Comparison of ENCODE assay signal across 30 cellular contexts in the genomic region with DNA sequence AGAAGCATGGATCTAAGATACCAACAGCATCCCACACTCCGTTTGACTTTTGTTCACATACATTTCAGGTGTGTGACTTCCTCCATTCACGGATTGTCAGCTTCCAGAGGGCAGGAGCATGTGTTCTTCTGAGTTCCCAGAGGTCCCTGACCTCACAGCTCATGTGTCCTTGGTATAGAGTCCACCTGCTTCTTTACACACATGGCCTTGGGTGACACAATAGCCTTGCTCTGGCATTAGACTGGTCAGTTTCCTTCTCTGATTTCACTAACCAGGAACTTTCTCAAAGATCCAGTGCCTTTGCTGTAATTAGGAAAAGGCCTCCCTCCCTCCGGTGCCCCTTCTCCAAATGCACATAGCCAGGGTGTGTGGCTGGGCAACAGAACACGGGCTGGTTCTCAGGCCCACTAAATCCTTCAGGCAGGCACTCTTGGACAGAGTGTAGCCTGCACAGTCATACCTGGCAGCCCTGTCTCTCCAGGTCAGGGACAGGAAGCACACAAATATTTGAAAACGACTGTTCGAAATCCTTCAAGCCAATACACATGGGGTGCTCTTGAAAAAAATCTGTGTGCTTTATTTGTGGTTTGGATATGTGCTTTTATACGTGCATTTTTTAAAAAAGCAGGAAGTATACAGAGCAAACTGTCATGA.
"Had no signal": no experiment of that assay in that cellular context is flagged by ENCODE, and none has a peak within 500 bp of the region (broad histone marks: within the 10 kb centered on the region; RNA-seq: fewer than 3 reads in every experiment).

No MANE protein-coding gene starts in this region.

- H3K4me3 ChIP-seq: heart left ventricle, tibial nerve had no signal

- H3K27me3 Mint-ChIP-seq: activated CD4-positive, alpha-beta memory T cell treated with anti-CD3 and anti-CD28 coated beads, Interleukin-2, amount 10 ng/mL, durations not matched to agents 7 days and 5 days; memory B cell; naive thymus-derived CD8-positive, alpha-beta T cell had no signal

- H3K4me1 ChIP-seq: foreskin keratinocyte, heart left ventricle, tibial nerve had no signal

- ATAC-seq: activated CD8-positive, alpha-beta memory T cell treated with anti-CD3 and anti-CD28 coated beads, Interleukin-2, amount 10 ng/mL, durations not matched to agents 7 days and 5 days; esophagus mucosa; foreskin keratinocyte; heart left ventricle; left colon; naive thymus-derived CD8-positive, alpha-beta T cell; right cardiac atrium had no signal

- H3K36me3 Mint-ChIP-seq: activated CD8-positive, alpha-beta memory T cell treated with anti-CD3 and anti-CD28 coated beads, Interleukin-2, amount 10 ng/mL, durations not matched to agents 7 days and 5 days; immature natural killer cell; memory B cell; naive thymus-derived CD8-positive, alpha-beta T cell; T-cell had no signal

- H3K27ac ChIP-seq: foreskin keratinocyte, heart left ventricle, tibial nerve, VCaP had no signal

- H3K4me3 Mint-ChIP-seq: activated CD4-positive, alpha-beta memory T cell treated with anti-CD3 and anti-CD28 coated beads, Interleukin-2, amount 10 ng/mL, durations not matched to agents 7 days and 5 days; activated CD8-positive, alpha-beta memory T cell treated with anti-CD3 and anti-CD28 coated beads, Interleukin-2, amount 10 ng/mL, durations not matched to agents 7 days and 5 days; endodermal cell; immature natural killer cell; memory B cell; neural crest cell; T-cell had no signal

- H3K4me1 Mint-ChIP-seq: memory B cell, neural crest cell had no signal

- H3K27me3 ChIP-seq: tibial nerve had no signal

- FAIRE-seq: kidney, TTC549 had no signal

- H3K9me3 Mint-ChIP-seq: activated CD4-positive, alpha-beta memory T cell treated with anti-CD3 and anti-CD28 coated beads, Interleukin-2, amount 10 ng/mL, durations not matched to agents 7 days and 5 days; endodermal cell; immature natural killer cell; memory B cell; naive thymus-derived CD8-positive, alpha-beta T cell; neural crest cell; T-cell had no signal

- H3K9me3 ChIP-seq: heart left ventricle, tibial nerve had no signal

- DNase-seq: activated CD4-positive, alpha-beta memory T cell treated with anti-CD3 and anti-CD28 coated beads, Interleukin-2, amount 10 ng/mL, durations not matched to agents 7 days and 5 days; activated CD4-positive, alpha-beta T cell treated with anti-CD3 and anti-CD28 coated beads for 4 hours; activated CD8-positive, alpha-beta memory T cell treated with anti-CD3 and anti-CD28 coated beads, Interleukin-2, amount 10 ng/mL, durations not matched to agents 7 days and 5 days; activated naive CD4-positive, alpha-beta T cell treated with Interleukin-2 at 50 U/mL for 16 hours; activated T-cell treated with anti-CD3 and anti-CD28 coated beads, Interleukin-2, amount 50 U/mL, for 48 hours; amygdala; caudate nucleus; cortex of kidney; endodermal cell; foreskin keratinocyte; heart left ventricle; hypothalamus; immature natural killer cell; kidney; left colon; midbrain; occipital lobe; posterior cingulate gyrus; right cardiac atrium; stimulated activated CD4-positive, alpha-beta T cell treated with anti-CD3 and anti-CD28 coated beads, Interleukin-15, amount 100 ng/mL, for 24 hours; stimulated activated CD4-positive, alpha-beta T cell treated with anti-CD3 and anti-CD28 coated beads, Interleukin-2, amount 100 ng/mL, for 24 hours; stimulated activated naive CD4-positive, alpha-beta T cell; T-cell had no signal

- H3K36me3 ChIP-seq: heart left ventricle, tibial nerve had no signal

- H3K27ac Mint-ChIP-seq: activated CD4-positive, alpha-beta memory T cell treated with anti-CD3 and anti-CD28 coated beads, Interleukin-2, amount 10 ng/mL, durations not matched to agents 7 days and 5 days; activated CD8-positive, alpha-beta memory T cell treated with anti-CD3 and anti-CD28 coated beads, Interleukin-2, amount 10 ng/mL, durations not matched to agents 7 days and 5 days; endodermal cell; immature natural killer cell; memory B cell; T-cell had no signal
